ENCODE assay signal across 8 cellular contexts in the genomic region with DNA sequence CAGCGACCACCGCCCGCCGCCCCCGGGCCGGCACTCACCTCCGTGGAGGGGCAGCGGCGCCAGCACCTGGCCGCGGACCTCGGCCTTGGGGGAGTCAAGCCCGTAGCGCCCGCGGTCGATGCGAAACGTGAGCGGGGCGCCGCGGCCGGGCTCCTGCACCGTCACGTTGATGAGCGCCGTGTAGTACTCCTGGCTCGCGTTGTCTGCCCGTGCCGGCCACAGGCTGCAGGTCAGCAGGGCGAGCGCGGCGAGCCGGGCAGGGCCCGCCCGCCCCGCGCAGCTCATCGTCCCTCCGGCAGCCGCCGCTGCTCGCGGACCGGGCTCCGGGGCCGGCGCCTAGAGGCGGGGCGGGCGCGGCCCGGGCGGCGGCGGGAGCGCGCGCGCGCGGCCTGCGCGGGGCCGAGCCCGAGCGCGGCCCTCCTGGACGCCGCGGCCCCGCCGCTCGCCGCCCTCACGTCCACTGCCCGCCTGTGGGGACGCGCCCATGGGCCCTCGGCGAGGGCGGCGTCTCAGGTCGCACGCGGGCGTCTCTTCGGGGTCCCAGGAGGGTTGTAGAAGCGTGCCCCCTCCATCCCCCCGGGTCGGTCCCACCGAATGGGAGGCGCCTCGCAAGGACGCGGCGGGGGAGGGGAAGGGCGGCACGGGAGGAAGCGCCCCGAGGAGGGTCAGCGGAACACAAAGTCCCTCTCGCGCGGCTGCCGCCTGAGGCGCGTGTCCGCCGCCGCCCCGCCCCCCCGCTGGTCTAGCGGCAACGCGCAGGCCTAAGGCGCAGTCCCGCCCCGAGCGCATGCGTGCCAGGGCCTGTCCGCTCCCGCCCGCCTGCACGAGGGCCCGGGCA. TPM values are rescaled to one million over a fixed set of nuclear protein-coding genes. Genes with fewer than 3 reads are reported as not detected.
DNase-seq lines count a peak whose midpoint lies in the region; ATAC-seq and TF ChIP-seq lines count a peak whose summit lies in the region.

A gene with protein sequence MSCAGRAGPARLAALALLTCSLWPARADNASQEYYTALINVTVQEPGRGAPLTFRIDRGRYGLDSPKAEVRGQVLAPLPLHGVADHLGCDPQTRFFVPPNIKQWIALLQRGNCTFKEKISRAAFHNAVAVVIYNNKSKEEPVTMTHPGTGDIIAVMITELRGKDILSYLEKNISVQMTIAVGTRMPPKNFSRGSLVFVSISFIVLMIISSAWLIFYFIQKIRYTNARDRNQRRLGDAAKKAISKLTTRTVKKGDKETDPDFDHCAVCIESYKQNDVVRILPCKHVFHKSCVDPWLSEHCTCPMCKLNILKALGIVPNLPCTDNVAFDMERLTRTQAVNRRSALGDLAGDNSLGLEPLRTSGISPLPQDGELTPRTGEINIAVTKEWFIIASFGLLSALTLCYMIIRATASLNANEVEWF (minus strand): TSS at position 342 of the 838 bp plus-strand sequence. CDS start 57 bp downstream, at position 285.

- H3K36me3 Mint-ChIP-seq in type B pancreatic cell: peaks cover 6% of the 10 kb centered on the region

- H3K36me3 ChIP-seq in ascending aorta (no peaks in the 10 kb centered on the region), prostate gland (no peaks in the 10 kb centered on the region)

- peaks cover 8% of the 10 kb centered on the region for H3K27me3 Mint-ChIP-seq in type B pancreatic cell

- peaks cover 0 to 10% of the 10 kb centered on the region in 2 donors for H3K4me1 ChIP-seq in ascending aorta
- H3K4me1 ChIP-seq in prostate gland (replicated peaks): no peaks in the 10 kb centered on the region

- TF ChIP-seq CTCF in ascending aorta (IDR thresholded peaks at IDR 0.05) (no peak), prostate gland (IDR thresholded peaks at IDR 0.05) (peak in 1 of 4 experiments; percentile 29), type B pancreatic cell (conservative IDR thresholded peaks at IDR 0.05) (no peak)

- no peaks in the 10 kb centered on the region for H3K9me3 Mint-ChIP-seq in type B pancreatic cell

- H3K27ac ChIP-seq in ascending aorta: peak within 1 kb of the TSS; percentile 94 to 98
- H3K27ac ChIP-seq in prostate gland: peak within 1 kb of the TSS; percentile 95 to 96

- H3K27me3 ChIP-seq in ascending aorta (no peaks in the 10 kb centered on the region), prostate gland (replicated peaks; ENCODE audit: insufficient read depth) (no peaks in the 10 kb centered on the region)

- H3K9me3 ChIP-seq in ascending aorta: no peaks in the 10 kb centered on the region
- H3K9me3 ChIP-seq in prostate gland: no peaks in the 10 kb centered on the region

- H3K4me3 Mint-ChIP-seq in type B pancreatic cell: peak within 1 kb of the TSS; percentile 98

- peak within 1 kb of the TSS; percentile 74 to 94 for H3K4me3 ChIP-seq in ascending aorta
- H3K4me3 ChIP-seq in prostate gland: peak within 1 kb of the TSS; percentile 86 to 92

- WGBS in prostate gland: 1% methylated on average over 68 of the region's 129 CpGs

- peaks cover 27% of the 10 kb centered on the region for H3K4me1 Mint-ChIP-seq in type B pancreatic cell (ENCODE audit: unreplicated experiment)

- peak; percentile 93 for DNase-seq in Ammon's horn (ENCODE audit: low spot score)
- peak; percentile 62 for DNase-seq in NCI-H1105 (lab: John Stamatoyannopoulos, UW)
- peak; percentile 92 for DNase-seq in T1000 (lab: John Stamatoyannopoulos, UW)
- peak; percentile 72 to 95 for DNase-seq in ascending aorta (ENCODE audit: low spot score in 2 of 2)
- DNase-seq in left ventricle myocardium superior: peak; percentile 97
- peak; percentile 90 for DNase-seq in prostate gland (ENCODE audit: low spot score)
- DNase-seq in type B pancreatic cell (ENCODE audit: extremely low spot score, unreplicated experiment): peak; percentile 96

- intact Hi-C loops in ascending aorta (cut with DNase I): loop anchor here (1.0 to 10.0 kb wide), 7 partner anchors 19 to 1867 kb away; partner anchors contain the start of genes CLK4, HNRNPAB, MAPK9 and RUFY1
- intact Hi-C loops in left ventricle myocardium superior (cut with micrococcal nuclease): no loop called here
- intact Hi-C loops in prostate gland (cut with DNase I): loop anchor here (5.0 kb wide), 1 partner anchor 164 kb away; the partner anchor contains the start of gene TBC1D9B

- TF ChIP-seq POLR2A in prostate gland (IDR thresholded peaks at IDR 0.05): peak; percentile 50

- H3K27ac Mint-ChIP-seq in type B pancreatic cell: peak within 1 kb of the TSS; percentile 93

- ATAC-seq in GM21515 (IDR thresholded peaks at IDR 0.05; ENCODE audit: unreplicated experiment) (peak; percentile 58), left ventricle myocardium superior (peak; percentile 96)

RNA-seq across cellular contexts. Expression of the gene that starts here (rescaled TPM):
- total RNA-seq in ascending aorta: 86.7 TPM
- total RNA-seq in left ventricle myocardium superior: 46.8 TPM
- 100 to 1,000 TPM in 1 of 2 donors, 10 to 100 TPM in 1; 83.8 to 116 TPM for total RNA-seq in prostate gland
- 28.1 and 52.1 TPM in 2 replicates for total RNA-seq in type B pancreatic cell (ENCODE audit: low replicate concordance)

Comparison
In these comparisons a context has a peak if more than half of its experiments do, and no peak if none do; other contexts are left out.
1. Peak in every context shown above with its lines: DNase-seq, ATAC-seq, H3K4me3 ChIP-seq and H3K27ac ChIP-seq.